14 cellular contexts compared by ENCODE assay signal in the genomic region with DNA sequence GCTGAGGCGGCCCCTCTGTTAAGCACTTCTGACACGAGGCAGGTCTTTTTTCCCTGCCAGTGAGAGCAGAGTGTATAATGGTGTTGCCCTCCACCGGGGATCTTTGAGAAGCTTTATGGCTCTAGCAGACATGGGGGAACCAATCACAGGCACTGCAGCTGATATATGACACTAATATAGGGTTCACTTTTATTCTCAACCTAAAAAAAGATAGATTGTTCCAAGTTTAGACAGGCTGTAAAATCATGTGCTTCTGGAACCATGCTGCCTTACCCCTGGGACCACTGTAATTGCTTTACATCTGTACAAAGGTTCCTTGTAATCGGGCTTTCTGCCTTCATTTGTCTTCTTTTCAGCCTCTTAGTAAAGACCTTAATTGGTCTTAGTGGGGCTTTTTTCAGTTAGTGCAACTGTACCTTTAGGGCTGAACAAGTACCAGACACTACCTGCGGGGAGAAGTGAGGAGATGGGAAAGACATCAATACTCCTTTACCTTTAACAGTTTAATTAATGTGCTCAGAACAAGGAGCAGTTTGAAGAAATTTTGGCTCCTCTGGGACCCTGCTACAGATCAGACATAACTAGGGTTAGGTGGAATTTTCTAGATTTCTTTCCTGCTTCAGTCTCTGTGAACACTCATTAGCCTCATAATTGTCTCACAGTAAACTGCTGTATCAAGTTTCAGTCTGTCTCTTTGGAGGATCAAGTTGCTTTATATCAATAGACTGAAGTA.
DNase-seq lines count a peak whose midpoint lies in the region; ATAC-seq and TF ChIP-seq lines count a peak whose summit lies in the region.
"Had no signal": no experiment of that assay in that cellular context is flagged by ENCODE, and none has a peak within 500 bp of the region (broad histone marks: within the 10 kb centered on the region; RNA-seq: fewer than 3 reads in every experiment).

No MANE protein-coding gene starts in this region.

- POLR2A ChIA-PET in CD4-positive, alpha-beta memory T cell (lab: Charles Lee; ENCODE audit: partially characterized antibody) = no interaction called here

- no peaks in the 10 kb centered on the region for H3K9me3 ChIP-seq in left lung
- no peaks in the 10 kb centered on the region for H3K9me3 ChIP-seq in CD4-positive, alpha-beta memory T cell (ENCODE audit: control insufficient read depth in 1 of 2, low read length in 2 of 2)

- H3K27ac ChIP-seq in left lung = no peak overlapping the region
- no peak overlapping the region for H3K27ac ChIP-seq in CD4-positive, alpha-beta memory T cell (ENCODE audit: low read depth, low read length)

- H3K4me1 Mint-ChIP-seq in naive B cell (peaks cover 23 to 32% (median 32%) of the 10 kb centered on the region in 3 donors), CD14-positive monocyte (peaks cover 13% of the 10 kb centered on the region)
- peaks cover 5 to 29% (median 12%) of the 10 kb centered on the region in 4 donors for H3K4me1 Mint-ChIP-seq in CD4-positive, alpha-beta memory T cell

- H3K9me3 Mint-ChIP-seq in naive B cell (peaks cover 0 to 4% (median under 1%) of the 10 kb centered on the region in 7 donors), CD14-positive monocyte (peaks cover 0 to 5% (median 2%) of the 10 kb centered on the region in 7 donors)
- peaks cover 0 to 5% (median under 1%) of the 10 kb centered on the region in 8 donors for H3K9me3 Mint-ChIP-seq in CD4-positive, alpha-beta memory T cell
- H3K9me3 Mint-ChIP-seq: CD8-positive, alpha-beta memory T cell had no signal

- no peaks in the 10 kb centered on the region for H3K4me1 ChIP-seq in left lung
- peaks cover 16% of the 10 kb centered on the region for H3K4me1 ChIP-seq in CD4-positive, alpha-beta memory T cell (ENCODE audit: insufficient read depth, low read length)

- ATAC-seq in naive B cell (ENCODE audit: low read depth in 2 of 2) = no peak
- no peak for ATAC-seq in left lung

- H3K27ac Mint-ChIP-seq in naive B cell = peak overlapping the region; percentile 6 to 95 (median 85)
- no peak overlapping the region for H3K27ac Mint-ChIP-seq in CD14-positive monocyte
- peak overlapping the region in 3 of 7 donors; percentile 44 to 87 (median 80) for H3K27ac Mint-ChIP-seq in CD4-positive, alpha-beta memory T cell
- H3K27ac Mint-ChIP-seq: T-cell had no signal

- H3K36me3 ChIP-seq in left lung = no peaks in the 10 kb centered on the region
- H3K36me3 ChIP-seq in CD4-positive, alpha-beta memory T cell (ENCODE audit: insufficient read depth, low read length) = no peaks in the 10 kb centered on the region

- H3K27me3 Mint-ChIP-seq in naive B cell (no peaks in the 10 kb centered on the region), CD14-positive monocyte (ENCODE audit: low read depth in 3 of 3) (peaks cover 0 to 3% (median 2%) of the 10 kb centered on the region in 3 donors)
- H3K27me3 Mint-ChIP-seq in CD4-positive, alpha-beta memory T cell = no peaks in the 10 kb centered on the region
- H3K27me3 Mint-ChIP-seq: CD8-positive, alpha-beta memory T cell; T-cell had no signal

- TF ChIP-seq CTCF in CD14-positive monocyte (IDR thresholded peaks at IDR 0.05) = no peak
- TF ChIP-seq CTCF in left lung (IDR thresholded peaks at IDR 0.05) = no peak

- DNase-seq in DMS 273 treated with DMSO at 0.1 percent for 48 hours (lab: John Stamatoyannopoulos, UW) (peak; percentile 99), NCI-H1436 (lab: John Stamatoyannopoulos, UW) (peak; percentile 87), NCI-H748 (lab: John Stamatoyannopoulos, UW; ENCODE audit: unreplicated experiment) (peak; percentile 99), naive B cell (no peak), CD14-positive monocyte (ENCODE audit: low spot score) (no peak), SKM-1 (lab: John Stamatoyannopoulos, UW; ENCODE audit: unreplicated experiment) (no peak), left lung (no peak)
- DNase-seq in CD4-positive, alpha-beta memory T cell = no peak
- DNase-seq: amygdala; CD8-positive, alpha-beta memory T cell; cortex of kidney; mammary epithelial cell; nucleus accumbens; T-cell had no signal

- no peaks in the 10 kb centered on the region for H3K27me3 ChIP-seq in left lung
- H3K27me3 ChIP-seq in CD4-positive, alpha-beta memory T cell (ENCODE audit: insufficient read depth, low read length) = no peaks in the 10 kb centered on the region

- H3K4me3 Mint-ChIP-seq in naive B cell = peak overlapping the region in 4 of 8 donors; percentile 52 to 85 (median 67)
- H3K4me3 Mint-ChIP-seq in CD14-positive monocyte = no peak overlapping the region
- peak overlapping the region in 1 of 8 donors; percentile 70 for H3K4me3 Mint-ChIP-seq in CD4-positive, alpha-beta memory T cell
- H3K4me3 Mint-ChIP-seq: T-cell had no signal

- CTCF ChIA-PET in CD4-positive, alpha-beta memory T cell (lab: Charles Lee; ENCODE audit: partially characterized antibody) = no interaction called here

- H3K36me3 Mint-ChIP-seq in naive B cell (peaks cover 0 to 10% of the 10 kb centered on the region in 2 donors), CD14-positive monocyte (no peaks in the 10 kb centered on the region)
- no peaks in the 10 kb centered on the region for H3K36me3 Mint-ChIP-seq in CD4-positive, alpha-beta memory T cell
- H3K36me3 Mint-ChIP-seq: CD8-positive, alpha-beta memory T cell; T-cell had no signal

- H3K4me3 ChIP-seq in left lung = no peak overlapping the region
- no peak overlapping the region for H3K4me3 ChIP-seq in CD4-positive, alpha-beta memory T cell (ENCODE audit: low read length in 2 of 2)

- intact Hi-C loops in CD14-positive monocyte (cut with micrococcal nuclease) (no loop called here), left lung (cut with DNase I) (no loop called here)
- intact Hi-C loops in CD4-positive, alpha-beta memory T cell (cut with micrococcal nuclease) = no loop called here

Comparison
In these comparisons a context has a peak if more than half of its experiments do, and no peak if none do; other contexts are left out.
1. DNase-seq: peak in DMS 273 treated with DMSO at 0.1 percent for 48 hours (single experiment), NCI-H1436 (single experiment) and NCI-H748 (single experiment); none in naive B cell (single experiment), CD14-positive monocyte (single experiment), SKM-1 (single experiment), left lung (0 of 2) and CD4-positive, alpha-beta memory T cell (0 of 5).
2. H3K27ac Mint-ChIP-seq: peak in naive B cell (6 of 6); none in CD14-positive monocyte (0 of 7).